ENCODE assay signal across 1 cellular context in genomic region chr3:32568953-32569352, GRCh38.
TF ChIP-seq lines count a peak whose summit lies in the region.

No MANE protein-coding gene starts in this region.

TF ChIP-seq in SK-N-SH, 30 proteins besides CTCF, POLR2A, EP300 and RAD21 (continued from another document):
- no peak for TF ChIP-seq REST (IDR thresholded peaks at IDR 0.05; ENCODE audit: low read depth, low read length)
- TF ChIP-seq GABPA (IDR thresholded peaks at IDR 0.05; ENCODE audit: low read depth) = no peak
- no peak for TF ChIP-seq RCOR1 (IDR thresholded peaks at IDR 0.05; ENCODE audit: low read length)
- no peak for TF ChIP-seq PBX3 (IDR thresholded peaks at IDR 0.05)
- no peak for TF ChIP-seq MAX (IDR thresholded peaks at IDR 0.05; ENCODE audit: low read depth)
- TF ChIP-seq ELF1 (IDR thresholded peaks at IDR 0.05) = no peak
- TF ChIP-seq TCF12 (IDR thresholded peaks at IDR 0.05) = no peak
